In the genomic region with DNA sequence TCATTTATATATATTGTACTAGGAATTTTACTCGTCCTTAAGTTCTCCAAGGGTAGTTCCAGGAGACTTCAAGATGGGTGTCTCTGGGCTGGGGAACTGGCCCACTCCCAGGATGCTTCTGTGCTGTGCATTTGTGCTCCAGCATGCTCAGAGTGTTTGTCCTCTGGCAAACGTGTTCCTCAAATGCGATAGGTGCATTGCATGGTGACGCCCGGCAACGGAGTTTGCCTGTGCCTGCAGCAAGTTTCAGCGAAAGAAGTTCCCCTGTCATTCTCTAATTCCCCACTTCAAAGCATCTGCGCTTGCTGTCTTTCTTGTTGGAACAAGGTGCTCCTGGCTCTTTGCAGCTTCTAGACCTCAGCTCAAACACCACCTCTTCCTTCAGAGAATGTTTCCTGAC, we compare ENCODE assay signal across 8 cellular contexts.
"Had no signal": no experiment of that assay in that cellular context is flagged by ENCODE, and none has a peak within 500 bp of the region (broad histone marks: within the 10 kb centered on the region; RNA-seq: fewer than 3 reads in every experiment).

No MANE protein-coding gene starts in this region.

- DNase-seq: GDM1, GF-D8 had no signal

- H3K4me3 ChIP-seq: GM12878 had no signal

- ATAC-seq: GM12878 had no signal

- FAIRE-seq: G401.6, GM12878, GM12891, GM12892, GM18507, GM19239 had no signal
